Comparison of ENCODE assay signal across 16 cellular contexts in genomic region chr18:41972067-41973000, GRCh38. TPM values are rescaled to one million over a fixed set of nuclear protein-coding genes. Genes with fewer than 3 reads are reported as not detected.
DNase-seq lines count a peak whose midpoint lies in the region; ATAC-seq and TF ChIP-seq lines count a peak whose summit lies in the region.
"Had no signal": no experiment of that assay in that cellular context is flagged by ENCODE, and none has a peak within 500 bp of the region (broad histone marks: within the 10 kb centered on the region; RNA-seq: fewer than 3 reads in every experiment).

No MANE protein-coding gene starts in this region.

- ATAC-seq in HG03432 (IDR thresholded peaks at IDR 0.05; ENCODE audit: unreplicated experiment), result peak; percentile 55
- ATAC-seq in natural killer cell treated with Interleukin-12 subunit alpha and Interleukin-12 subunit beta and Interleukin-15 and Interleukin-18, amount 100 ng/mL, for 72 hours, result no peak
- ATAC-seq in HG03108 (IDR thresholded peaks at IDR 0.05; ENCODE audit: unreplicated experiment), result no peak
- ATAC-seq in HG03159 (IDR thresholded peaks at IDR 0.05; ENCODE audit: unreplicated experiment), result no peak

- H3K36me3 Mint-ChIP-seq in natural killer cell treated with Interleukin-12 subunit alpha and Interleukin-12 subunit beta and Interleukin-15 and Interleukin-18, amount 100 ng/mL, for 72 hours, result peaks cover 11% of the 10 kb centered on the region

- no peak overlapping the region for H3K27ac Mint-ChIP-seq in natural killer cell treated with Interleukin-12 subunit alpha and Interleukin-12 subunit beta and Interleukin-15 and Interleukin-18, amount 100 ng/mL, for 72 hours
- H3K27ac Mint-ChIP-seq: activated B cell treated with CpG ODN at 0.5 μM for 24 hours, type B pancreatic cell had no signal

- no peak overlapping the region for H3K4me3 ChIP-seq in astrocyte of the cerebellum (ENCODE audit: low read depth, low read length)
- H3K4me3 ChIP-seq: coronary artery, SJSA1 had no signal

- H3K9me3 Mint-ChIP-seq in natural killer cell treated with Interleukin-12 subunit alpha and Interleukin-12 subunit beta and Interleukin-15 and Interleukin-18, amount 100 ng/mL, for 72 hours, result no peaks in the 10 kb centered on the region
- H3K9me3 Mint-ChIP-seq: activated B cell treated with CpG ODN at 0.5 μM for 24 hours, type B pancreatic cell had no signal

- H3K27me3 Mint-ChIP-seq in natural killer cell treated with Interleukin-12 subunit alpha and Interleukin-12 subunit beta and Interleukin-15 and Interleukin-18, amount 100 ng/mL, for 72 hours, result no peaks in the 10 kb centered on the region
- H3K27me3 Mint-ChIP-seq: activated B cell treated with CpG ODN at 0.5 μM for 24 hours, type B pancreatic cell had no signal

- peak overlapping the region; percentile 36 for H3K4me3 Mint-ChIP-seq in natural killer cell treated with Interleukin-12 subunit alpha and Interleukin-12 subunit beta and Interleukin-15 and Interleukin-18, amount 100 ng/mL, for 72 hours
- H3K4me3 Mint-ChIP-seq: activated B cell treated with CpG ODN at 0.5 μM for 24 hours, type B pancreatic cell had no signal

- in situ Hi-C loops in astrocyte of the cerebellum (cut with HindIII; ENCODE audit: low sequenced_read_pairs), result no loop called here

- TF ChIP-seq CTCF in astrocyte of the cerebellum (IDR thresholded peaks at IDR 0.05; ENCODE audit: low read depth, low read length, missing control alignments), result no peak

- H3K4me1 Mint-ChIP-seq in natural killer cell treated with Interleukin-12 subunit alpha and Interleukin-12 subunit beta and Interleukin-15 and Interleukin-18, amount 100 ng/mL, for 72 hours (ENCODE audit: low read depth in 2 of 2), result peaks cover 32 to 41% of the 10 kb centered on the region in 2 donors

- peak; percentile 12 for DNase-seq in DMS 273 (lab: John Stamatoyannopoulos, UW; ENCODE audit: unreplicated experiment)
- DNase-seq in DMS 273 treated with DMSO at 0.1 percent for 48 hours (lab: John Stamatoyannopoulos, UW), result no peak
- peak; percentile 33 for DNase-seq in astrocyte of the cerebellum (ENCODE audit: low read depth)
- DNase-seq in natural killer cell treated with Interleukin-12 subunit alpha and Interleukin-12 subunit beta and Interleukin-15 and Interleukin-18, amount 100 ng/mL, for 72 hours (ENCODE audit: low spot score), result no peak
- no peak for DNase-seq in stimulated activated naive CD4-positive, alpha-beta T cell (lab: John Stamatoyannopoulos, UW)
- DNase-seq: activated B cell treated with CpG ODN at 0.5 μM for 24 hours; activated CD8-positive, alpha-beta memory T cell treated with anti-CD3 and anti-CD28 coated beads, Interleukin-2, amount 50 U/mL, for 48 hours; COR-L47; mesendoderm; NCI-H1930 had no signal

RNA-seq across cellular contexts. Expression of gene PIK3C3, which starts 17.3 kb away (rescaled TPM):
- total RNA-seq in natural killer cell treated with Interleukin-12 subunit alpha and Interleukin-12 subunit beta and Interleukin-15 and Interleukin-18, amount 100 ng/mL, for 72 hours, result 10 to 100 TPM; 56.3 to 74.4 TPM

Comparison
In these comparisons a context has a peak if more than half of its experiments do, and no peak if none do; other contexts are left out.
1. DNase-seq: peak in DMS 273 (single experiment) and astrocyte of the cerebellum (single experiment); none in DMS 273 treated with DMSO at 0.1 percent for 48 hours (single experiment), natural killer cell treated with Interleukin-12 subunit alpha and Interleukin-12 subunit beta and Interleukin-15 and Interleukin-18, amount 100 ng/mL, for 72 hours (single experiment) and stimulated activated naive CD4-positive, alpha-beta T cell (0 of 6).